8 cellular contexts compared by ENCODE assay signal in genomic region chr9:105449081-105449480, GRCh38. TPM values are rescaled to one million over a fixed set of nuclear protein-coding genes. Genes with fewer than 3 reads are reported as not detected.
DNase-seq lines count a peak whose midpoint lies in the region; ATAC-seq and TF ChIP-seq lines count a peak whose summit lies in the region.

No MANE protein-coding gene starts in this region.

- peak overlapping the region; percentile 83 for H3K4me2 ChIP-seq in HCT116 (ENCODE audit: low read length)

- CTCF ChIA-PET in HCT116 (lab: Charles Lee), result no interaction called here

- H3K4me1 ChIP-seq in ACC112 (ENCODE audit: control insufficient read depth, insufficient read depth, low read length, unreplicated experiment), result peaks cover 11% of the 10 kb centered on the region
- H3K4me1 ChIP-seq in HCT116 (ENCODE audit: control insufficient read depth in 1 of 2, insufficient read depth in 2 of 2, low read length in 2 of 2), result peaks cover 0 to 15% of the 10 kb centered on the region in 2 experiments; a peak in 3 of 4 replicates
- H3K4me1 ChIP-seq in ascending aorta, result no peaks in the 10 kb centered on the region

- POLR2A ChIA-PET in HCT116 (lab: Charles Lee), result no interaction called here

- RAD21 ChIA-PET in HCT116 (lab: Charles Lee; ENCODE audit: low non-redundant PET in 1 of 2, low total read pairs in 2 of 2, uncharacterized antibody in 2 of 2, unreplicated experiment in 2 of 2), result no interaction called here

- no peak for TF ChIP-seq RAD21 in HCT116 (IDR thresholded peaks at IDR 0.05; ENCODE audit: low read depth)

- H3K9me3 ChIP-seq in HCT116 (ENCODE audit: control insufficient read depth in 1 of 2, insufficient read depth in 1 of 2, low read depth in 1 of 2, low read length in 2 of 2) (no peaks in the 10 kb centered on the region), ascending aorta (no peaks in the 10 kb centered on the region)

- peaks cover 55% of the 10 kb centered on the region for H3K79me2 ChIP-seq in ACC112 (ENCODE audit: control insufficient read depth, insufficient read depth, low read length, unreplicated experiment)
- peaks cover 57% of the 10 kb centered on the region for H3K79me2 ChIP-seq in HCT116 (ENCODE audit: insufficient read depth, low read length)

- H3K9me2 ChIP-seq in HCT116 (ENCODE audit: insufficient read depth), result no peaks in the 10 kb centered on the region

- no peak for ATAC-seq in HCT116
- ATAC-seq in GM18909 (IDR thresholded peaks at IDR 0.05; ENCODE audit: poor library complexity, unreplicated experiment), result no peak
- no peak for ATAC-seq in HG03175 (IDR thresholded peaks at IDR 0.05; ENCODE audit: unreplicated experiment)
- ATAC-seq in HG02763 (IDR thresholded peaks at IDR 0.05; ENCODE audit: unreplicated experiment), result no peak

- peak overlapping the region; percentile 79 for H3K9ac ChIP-seq in HCT116 (ENCODE audit: low read length)

- H3K27ac ChIP-seq in ACC112 (ENCODE audit: low read depth, low read length) (peak overlapping the region; percentile 53), HCT116 (ENCODE audit: low read depth, low read length) (no peak overlapping the region), ascending aorta (no peak overlapping the region)

- TF ChIP-seq POLR2A in HCT116 (IDR thresholded peaks at IDR 0.05; ENCODE audit: borderline replicate concordance, extremely low read depth, insufficient read depth, insufficient read length), result no peak

- TF ChIP-seq CTCF in HCT116 (IDR thresholded peaks at IDR 0.05 in 2 of 3, conservative IDR thresholded peaks at IDR 0.05 in 1 of 3; ENCODE audit: borderline replicate concordance in 1 of 3, insufficient read depth in 1 of 3, low read depth in 2 of 3, low read length in 2 of 3) (no peak), ascending aorta (IDR thresholded peaks at IDR 0.05) (no peak)

- BruUV-seq in HCT116 (replicated peaks; lab: Mats Ljungman, UMichigan), result TSS peak; percentile 62

- intact Hi-C loops in HCT116 (cut with micrococcal nuclease), result no loop called here
- intact Hi-C loops in ascending aorta (cut with DNase I), result loop anchor here (5.0 kb wide), 3 partner anchors 108 to 243 kb away; partner anchors contain the start of genes FKTN and TMEM38B

- DNase-seq in HCT116 (ENCODE audit: low read depth, low spot score), result no peak
- no peak for DNase-seq in ascending aorta (ENCODE audit: low spot score in 2 of 2)
- peak; percentile 19 for DNase-seq in kidney tubule cell (ENCODE audit: low spot score)
- DNase-seq in NCI-H446 (lab: John Stamatoyannopoulos, UW), result no peak

- H3K4me3 ChIP-seq in ACC112 (ENCODE audit: low read depth, low read length), result peak overlapping the region; percentile 82
- H3K4me3 ChIP-seq in HCT116 (replicated peaks in 1 of 2; ENCODE audit: low read depth in 1 of 2, low read length in 2 of 2), result peak overlapping the region; percentile 81 to 93
- peak overlapping the region; percentile 77 to 88 for H3K4me3 ChIP-seq in ascending aorta

- no peaks in the 10 kb centered on the region for H3K27me3 ChIP-seq in ACC112 (ENCODE audit: insufficient read depth, low read length)
- no peaks in the 10 kb centered on the region for H3K27me3 ChIP-seq in HCT116 (ENCODE audit: insufficient read depth, low read length)
- no peaks in the 10 kb centered on the region for H3K27me3 ChIP-seq in ascending aorta

- H3K36me3 ChIP-seq in ACC112 (ENCODE audit: insufficient read depth, low read length) (no peaks in the 10 kb centered on the region), HCT116 (ENCODE audit: control insufficient read depth in 1 of 2, insufficient read depth in 2 of 2, low read length in 2 of 2) (no peaks in the 10 kb centered on the region), ascending aorta (no peaks in the 10 kb centered on the region)

- H4K20me1 ChIP-seq in HCT116 (ENCODE audit: insufficient read depth), result no peaks in the 10 kb centered on the region

- H2AFZ ChIP-seq in ACC112 (ENCODE audit: low read length, unreplicated experiment) (peak overlapping the region; percentile 94), HCT116 (ENCODE audit: low read depth, low read length, poor library complexity, severe bottlenecking) (no peak overlapping the region)

TF ChIP-seq in HCT116, 20 proteins besides CTCF, POLR2A, EP300 and RAD21:
- no peak for TF ChIP-seq TCF7L2 (IDR thresholded peaks at IDR 0.05; ENCODE audit: borderline replicate concordance, extremely low read depth, insufficient read depth, insufficient read length)
- no peak for TF ChIP-seq ZFX (IDR thresholded peaks at IDR 0.05)
- no peak for TF ChIP-seq ATF3 (IDR thresholded peaks at IDR 0.05)

RNA-seq across cellular contexts. Expression of gene FSD1L, which starts 1.2 kb away (rescaled TPM):
- 5.5 TPM for total RNA-seq in HCT116 (2021; ENCODE audit: unreplicated experiment)
- 1.0 and 1.1 TPM in 2 replicates for polyA plus RNA-seq in HCT116 (2012)
- 0.43 TPM for total RNA-seq in ascending aorta
